8 cellular contexts compared by ENCODE assay signal in genomic region chr3:151227438-151228290, GRCh38. TPM values are rescaled to one million over a fixed set of nuclear protein-coding genes. Genes with fewer than 3 reads are reported as not detected.
A peak's percentile ranks its signal among the peaks of the same experiment; 100 is the strongest.
DNase-seq lines count a peak whose midpoint lies in the region; ATAC-seq and TF ChIP-seq lines count a peak whose summit lies in the region.

No MANE protein-coding gene starts in this region.

- TF ChIP-seq CTCF in AG09319 (IDR thresholded peaks at IDR 0.05; ENCODE audit: low read depth, low read length) = peak; percentile 89
- peak; percentile 78 for TF ChIP-seq CTCF in lung (IDR thresholded peaks at IDR 0.05; ENCODE audit: control extremely low read depth, extremely low read depth)

- peak; percentile 85 for ATAC-seq in GM18520 (IDR thresholded peaks at IDR 0.05; ENCODE audit: unreplicated experiment)
- peak; percentile 64 for ATAC-seq in HG03060 (IDR thresholded peaks at IDR 0.05; ENCODE audit: low read depth, unreplicated experiment)
- ATAC-seq in lung (ENCODE audit: insufficient read depth, low FRiP score) = peak; percentile 84

- peak; percentile 58 for DNase-seq in AG09319 (ENCODE audit: extremely low read depth, low read depth)
- peak; percentile 38 for DNase-seq in NCI-H2227 treated with DMSO at 0.1 percent for 48 hours (lab: John Stamatoyannopoulos, UW)
- DNase-seq in activated CD4-positive, alpha-beta T cell treated with anti-CD3 and anti-CD28 coated beads, Interleukin-2, amount 50 U/mL, for 24 hours (ENCODE audit: low read depth in 1 of 2, low spot score in 1 of 2) = peak; percentile 55 to 81
- DNase-seq in dermis blood vessel endothelial cell = peak; percentile 89
- peak; percentile 72 for DNase-seq in lung (ENCODE audit: low spot score)
- DNase-seq in stimulated activated CD4-positive, alpha-beta T cell treated with anti-CD3 and anti-CD28 coated beads, TNF-alpha, amount 100 ng/mL, for 4 hours (ENCODE audit: low read depth in 3 of 3) = peak; percentile 48 to 71 (median 54)

- H3K27ac ChIP-seq in lung (ENCODE audit: low read depth in 1 of 2, low read length in 1 of 2) = peak overlapping the region in 1 of 2 donors; percentile 10

- WGBS in lung, 2 donors = 37 to 38% methylated on average over 9 of the region's 9 CpGs

- no peaks in the 10 kb centered on the region for H3K4me1 ChIP-seq in lung (ENCODE audit: control insufficient read depth in 2 of 2, insufficient read depth in 2 of 2, low read length in 2 of 2)

- H3K27me3 ChIP-seq in lung (ENCODE audit: control insufficient read depth, insufficient read depth) = no peaks in the 10 kb centered on the region

- no peak overlapping the region for H3K4me3 ChIP-seq in lung

- H3K36me3 ChIP-seq in lung (ENCODE audit: control insufficient read depth in 2 of 2, insufficient read depth in 2 of 2, low read length in 2 of 2) = no peaks in the 10 kb centered on the region

- no peaks in the 10 kb centered on the region for H3K9me3 ChIP-seq in lung (ENCODE audit: control insufficient read depth in 2 of 2, insufficient read depth in 1 of 2, low read length in 1 of 2)

RNA-seq across cellular contexts. Expression of gene GPR171, which starts 24.6 kb away (rescaled TPM):
- total RNA-seq in dermis blood vessel endothelial cell (not detected in 2 replicates), lung (1 to 10 TPM; 1.5 to 1.8 TPM)
- 1 to 10 TPM in 1 of 2 donors, under 1 TPM in 1; 0.87 to 2.7 TPM for polyA plus RNA-seq in lung

RNA-seq across cellular contexts. Expression of gene P2RY14, which starts 50.7 kb away (rescaled TPM):
- not detected in 2 replicates for total RNA-seq in dermis blood vessel endothelial cell
- 10 to 100 TPM in 1 of 2 donors, 1 to 10 TPM in 1; 2.2 to 11.0 TPM for total RNA-seq in lung
- polyA plus RNA-seq in lung = 1 to 10 TPM; 2.1 to 2.7 TPM

Comparison
In these comparisons a context has a peak if more than half of its experiments do, and no peak if none do; other contexts are left out.
1. DNase-seq: peak in every context shown above with its lines; median percentile 89 in dermis blood vessel endothelial cell; 72 in lung; 68 in activated CD4-positive, alpha-beta T cell treated with anti-CD3 and anti-CD28 coated beads, Interleukin-2, amount 50 U/mL, for 24 hours; 58 in AG09319; 54 in stimulated activated CD4-positive, alpha-beta T cell treated with anti-CD3 and anti-CD28 coated beads, TNF-alpha, amount 100 ng/mL, for 4 hours; 38 in NCI-H2227 treated with DMSO at 0.1 percent for 48 hours.